ENCODE assay signal across 8 cellular contexts in the genomic region with DNA sequence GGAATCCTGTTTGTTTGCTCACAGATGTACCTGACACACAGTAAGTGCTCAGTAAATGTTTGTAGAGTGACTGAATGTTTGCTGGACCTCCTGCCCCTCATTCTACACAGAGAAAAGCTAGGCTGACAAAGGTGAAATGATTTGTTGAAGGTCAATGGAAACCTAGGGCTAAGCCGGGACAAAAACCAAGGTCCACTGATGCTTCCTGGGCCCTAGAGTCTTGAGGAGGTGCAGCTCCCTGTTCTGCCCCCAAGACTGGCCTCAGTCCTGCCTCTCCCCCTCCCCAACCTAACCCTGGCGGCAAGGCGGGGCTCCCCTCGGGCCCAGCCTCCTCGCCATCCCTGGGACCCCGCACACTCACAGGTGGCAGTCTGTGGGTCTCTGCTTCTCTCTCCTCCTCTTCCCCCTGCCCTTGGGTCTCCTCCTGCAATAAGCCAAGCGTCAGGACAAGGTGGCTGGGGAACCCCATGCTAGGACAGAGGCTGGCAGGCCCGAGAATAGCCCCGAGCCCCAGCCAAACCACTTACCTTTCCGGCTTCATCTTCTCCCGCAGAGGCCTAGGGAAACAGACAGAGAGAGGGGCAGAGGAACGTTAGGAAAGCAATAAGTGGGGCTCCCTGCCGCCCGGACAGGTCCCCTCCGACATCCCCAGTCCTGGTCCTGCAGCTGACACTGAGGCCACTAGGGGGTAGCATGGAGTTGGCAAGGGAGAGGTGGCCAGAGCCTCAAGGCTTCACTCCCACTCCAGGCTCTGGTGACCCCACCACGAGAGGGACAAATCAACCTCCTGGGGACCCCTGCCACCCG. TPM values are rescaled to one million over a fixed set of nuclear protein-coding genes. Genes with fewer than 3 reads are reported as not detected.
DNase-seq lines count a peak whose midpoint lies in the region; ATAC-seq, FAIRE-seq and TF ChIP-seq lines count a peak whose summit lies in the region.

No MANE protein-coding gene starts in this region.

- no peaks in the 10 kb centered on the region for H3K9me3 ChIP-seq in neuron (ENCODE audit: low read length)

- no peaks in the 10 kb centered on the region for H3K27me3 Mint-ChIP-seq in activated T-cell treated with anti-CD3 and anti-CD28 coated beads, Interleukin-2, amount 50 U/mL, for 72 hours (ENCODE audit: low read depth)

- peaks cover 12% of the 10 kb centered on the region for H3K4me1 ChIP-seq in neuron (ENCODE audit: insufficient read depth, low read length)

- TF ChIP-seq CTCF in fibroblast of mammary gland (conservative IDR thresholded peaks at IDR 0.05; ENCODE audit: control insufficient read depth, insufficient read depth, low read depth, low read length), result peak; percentile 95

- H3K27ac ChIP-seq in substantia nigra (ENCODE audit: low read depth, low read length, poor library complexity, severe bottlenecking), result peak overlapping the region; percentile 68

- H3K4me3 Mint-ChIP-seq in activated T-cell treated with anti-CD3 and anti-CD28 coated beads, Interleukin-2, amount 50 U/mL, for 72 hours, result peak overlapping the region; percentile 46 to 66

- H3K4me3 ChIP-seq in fibroblast of mammary gland (ENCODE audit: control insufficient read depth, low read depth, low read length) (peak overlapping the region; percentile 15), neuron (ENCODE audit: low read length) (no peak overlapping the region)

- in situ Hi-C loops in G401 (cut with HindIII; ENCODE audit: low sequenced_read_pairs), result no loop called here

- FAIRE-seq in RCC 7860 (lab: Jason Lieb, UNC), result no peak

- peak overlapping the region; percentile 38 for H2AFZ ChIP-seq in neuron (ENCODE audit: low read depth, low read length)

- peaks cover 24% of the 10 kb centered on the region for H3K4me1 Mint-ChIP-seq in activated T-cell treated with anti-CD3 and anti-CD28 coated beads, Interleukin-2, amount 50 U/mL, for 72 hours (ENCODE audit: low read depth)

- no peaks in the 10 kb centered on the region for H3K27me3 ChIP-seq in neuron (ENCODE audit: insufficient read depth, low read length)

- H3K9me3 Mint-ChIP-seq in activated T-cell treated with anti-CD3 and anti-CD28 coated beads, Interleukin-2, amount 50 U/mL, for 72 hours, result no peaks in the 10 kb centered on the region

- H3K36me3 ChIP-seq in neuron (ENCODE audit: insufficient read depth, low read length), result no peaks in the 10 kb centered on the region

- peak overlapping the region; percentile 24 for H3K27ac Mint-ChIP-seq in activated T-cell treated with anti-CD3 and anti-CD28 coated beads, Interleukin-2, amount 50 U/mL, for 72 hours

- peak; percentile 69 to 81 for ATAC-seq in activated T-cell treated with anti-CD3 and anti-CD28 coated beads, Interleukin-2, amount 50 U/mL, for 72 hours (replicated peaks in 1 of 2)
- ATAC-seq in HG03108 (IDR thresholded peaks at IDR 0.05; ENCODE audit: unreplicated experiment), result no peak

- peak; percentile 78 for DNase-seq in G401 (ENCODE audit: low spot score)
- DNase-seq in HuH-7.5 (ENCODE audit: low spot score), result peak; percentile 92
- DNase-seq in RCC 7860 (ENCODE audit: low spot score), result peak; percentile 28
- DNase-seq in activated T-cell treated with anti-CD3 and anti-CD28 coated beads, Interleukin-2, amount 50 U/mL, for 72 hours, result peak; percentile 84 to 85
- DNase-seq in fibroblast of mammary gland (ENCODE audit: low read depth), result peak; percentile 67
- peak in 46 of 49 donors; percentile 16 to 84 (median 62) for DNase-seq in substantia nigra (lab: John Stamatoyannopoulos, UW)

- H3K36me3 Mint-ChIP-seq in activated T-cell treated with anti-CD3 and anti-CD28 coated beads, Interleukin-2, amount 50 U/mL, for 72 hours (ENCODE audit: insufficient read depth in 2 of 2), result no peaks in the 10 kb centered on the region

RNA-seq across cellular contexts. Expression of gene PGF, which starts 9.3 kb away (rescaled TPM):
- total RNA-seq in G401 (2014; rRNA removed; shearing (Covaris generic)), result 1.8 and 3.9 TPM in 2 replicates
- under 1 TPM in 1 of 2 donors, not detected in 1; 0.35 TPM for total RNA-seq in activated T-cell treated with anti-CD3 and anti-CD28 coated beads, Interleukin-2, amount 50 U/mL, for 72 hours

RNA-seq across cellular contexts. Expression of gene RPS6KL1, which starts 23.0 kb away (rescaled TPM):
- total RNA-seq in G401 (2014; rRNA removed; shearing (Covaris generic)), result 31.0 and 33.7 TPM in 2 replicates
- total RNA-seq in activated T-cell treated with anti-CD3 and anti-CD28 coated beads, Interleukin-2, amount 50 U/mL, for 72 hours, result 1 to 10 TPM; 4.6 to 6.7 TPM

RNA-seq across cellular contexts. Expression of gene EIF2B2, which starts 56.7 kb away (rescaled TPM):
- 48.6 and 88.4 TPM in 2 replicates for total RNA-seq in G401 (2014; rRNA removed; shearing (Covaris generic))
- 10 to 100 TPM; 50.3 to 68.5 TPM for total RNA-seq in activated T-cell treated with anti-CD3 and anti-CD28 coated beads, Interleukin-2, amount 50 U/mL, for 72 hours

Comparison
In these comparisons a context has a peak if more than half of its experiments do, and no peak if none do; other contexts are left out.
1. DNase-seq: peak in every context shown above with its lines; median percentile 92 in HuH-7.5; 84 in activated T-cell treated with anti-CD3 and anti-CD28 coated beads, Interleukin-2, amount 50 U/mL, for 72 hours; 78 in G401; 67 in fibroblast of mammary gland; 62 in substantia nigra; 28 in RCC 7860.